Comparison of ENCODE assay signal across 10 cellular contexts in the genomic region with DNA sequence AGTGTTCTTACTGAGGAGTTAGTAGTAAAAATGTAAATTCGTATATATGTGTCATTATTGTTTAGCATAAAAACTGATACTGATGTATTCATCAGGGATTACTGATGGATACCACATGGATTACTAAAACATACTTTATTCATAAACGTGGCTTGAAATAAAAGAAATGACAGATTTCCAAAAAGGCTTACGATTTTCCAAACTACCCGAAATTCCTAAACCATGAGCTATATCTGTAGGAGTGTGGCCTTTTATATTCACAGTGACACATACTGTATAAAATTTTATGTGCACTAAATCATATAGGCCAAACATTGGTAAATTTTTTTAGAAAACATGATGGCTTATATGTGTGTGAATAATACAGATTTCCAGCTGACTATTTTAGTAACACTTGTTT. TPM values are rescaled to one million over a fixed set of nuclear protein-coding genes. Genes with fewer than 3 reads are reported as not detected.
DNase-seq lines count a peak whose midpoint lies in the region; TF ChIP-seq lines count a peak whose summit lies in the region.
"Had no signal": no experiment of that assay in that cellular context is flagged by ENCODE, and none has a peak within 500 bp of the region (broad histone marks: within the 10 kb centered on the region; RNA-seq: fewer than 3 reads in every experiment).

No MANE protein-coding gene starts in this region.

- peak overlapping the region; percentile 92 for H3K9ac ChIP-seq in adipocyte (ENCODE audit: low read length)

- peak overlapping the region; percentile 93 for H3K4me3 Mint-ChIP-seq in HFFc6
- peak overlapping the region; percentile 74 for H3K4me3 Mint-ChIP-seq in mesothelial cell of epicardium

- intact Hi-C loops in prostate gland (cut with DNase I), result no loop called here

- no peak for TF ChIP-seq POLR2A in prostate gland (IDR thresholded peaks at IDR 0.05)

- no peaks in the 10 kb centered on the region for H3K9me3 ChIP-seq in adipocyte (ENCODE audit: control insufficient read depth, low read length)
- no peaks in the 10 kb centered on the region for H3K9me3 ChIP-seq in prostate gland

- peaks cover 77% of the 10 kb centered on the region for H3K36me3 Mint-ChIP-seq in HFFc6 (ENCODE audit: low read depth)
- H3K36me3 Mint-ChIP-seq in mesothelial cell of epicardium, result peaks cover 2% of the 10 kb centered on the region

- no peak overlapping the region for H3K27ac ChIP-seq in prostate gland

- H3K27me3 Mint-ChIP-seq in HFFc6 (ENCODE audit: insufficient read depth) (peaks cover 8% of the 10 kb centered on the region), mesothelial cell of epicardium (ENCODE audit: low read depth) (no peaks in the 10 kb centered on the region)

- H3K9me3 Mint-ChIP-seq in HFFc6 (peaks cover 3% of the 10 kb centered on the region; the same call in 1 of the 2 replicates), mesothelial cell of epicardium (no peaks in the 10 kb centered on the region)
- H3K9me3 Mint-ChIP-seq: activated naive CD4-positive, alpha-beta T cell treated with anti-CD3 and anti-CD28 coated beads, Interleukin-2, amount 50 U/mL, for 72 hours had no signal

- H3K4me1 Mint-ChIP-seq in HFFc6 (ENCODE audit: low read depth) (peaks cover 57% of the 10 kb centered on the region), mesothelial cell of epicardium (peaks cover 69% of the 10 kb centered on the region)

- DNase-seq in AG20443 (ENCODE audit: low spot score), result peak; percentile 9
- DNase-seq in HFFc6, result peak; percentile 14
- peak; percentile 63 for DNase-seq in adipocyte (ENCODE audit: low read depth)
- no peak for DNase-seq in mesothelial cell of epicardium (ENCODE audit: low spot score in 2 of 2, unreplicated experiment in 2 of 2)
- DNase-seq in islet precursor cell, result no peak
- no peak for DNase-seq in prostate gland (ENCODE audit: low spot score)
- no peak for DNase-seq in GM10266 (ENCODE audit: extremely low spot score)
- no peak for DNase-seq in GM10248 (ENCODE audit: extremely low spot score)
- DNase-seq: NCI-H1694 had no signal

- peaks cover 25% of the 10 kb centered on the region for H3K36me3 ChIP-seq in adipocyte (ENCODE audit: control insufficient read depth, insufficient read depth, low read length, severe bottlenecking)
- no peaks in the 10 kb centered on the region for H3K36me3 ChIP-seq in prostate gland

- POLR2A ChIA-PET in GM10248 (lab: Yijun Ruan, JAX), result interaction anchor here (0.5 kb wide), 1 partner anchor 766 kb away, joined by 3 read pairs; no protein-coding TSS in a partner anchor

- H3K27me3 ChIP-seq in adipocyte (replicated peaks; ENCODE audit: control insufficient read depth, insufficient read depth, low read length) (no peaks in the 10 kb centered on the region), prostate gland (replicated peaks; ENCODE audit: insufficient read depth) (no peaks in the 10 kb centered on the region)

- H3K4me1 ChIP-seq in adipocyte (ENCODE audit: control insufficient read depth, insufficient read depth, low read length) (peaks cover 57% of the 10 kb centered on the region), prostate gland (replicated peaks) (no peaks in the 10 kb centered on the region)

- H3K4me3 ChIP-seq in adipocyte (ENCODE audit: low read length), result peak overlapping the region; percentile 97
- no peak overlapping the region for H3K4me3 ChIP-seq in prostate gland

- H3K27ac Mint-ChIP-seq in HFFc6, result peak overlapping the region; percentile 90
- peak overlapping the region; percentile 81 for H3K27ac Mint-ChIP-seq in mesothelial cell of epicardium
- H3K27ac Mint-ChIP-seq: activated naive CD4-positive, alpha-beta T cell treated with anti-CD3 and anti-CD28 coated beads, Interleukin-2, amount 50 U/mL, for 72 hours had no signal

- no peak for TF ChIP-seq CTCF in HFFc6 (IDR thresholded peaks at IDR 0.05)
- no peak for TF ChIP-seq CTCF in mesothelial cell of epicardium (IDR thresholded peaks at IDR 0.05; ENCODE audit: unreplicated experiment)
- no peak for TF ChIP-seq CTCF in prostate gland (IDR thresholded peaks at IDR 0.05)
- TF ChIP-seq CTCF in GM10266 (IDR thresholded peaks at IDR 0.05; ENCODE audit: control insufficient read depth, insufficient read depth, low read depth, missing control alignments), result no peak
- no peak for TF ChIP-seq CTCF in GM10248 (IDR thresholded peaks at IDR 0.05; ENCODE audit: control extremely low read depth, extremely low read depth, low read depth, missing control alignments)

- CTCF ChIA-PET in GM10248 (lab: Yijun Ruan, JAX), result interaction anchor here (0.7 to 2.0 kb wide), 5 partner anchors 10 to 51 kb away, joined by 3 to 8 read pairs (median 4); no protein-coding TSS in a partner anchor

- 67% methylated on average over 4 of the region's 4 CpGs for WGBS in prostate gland

RNA-seq across cellular contexts. Expression of a gene that starts 6.9 kb away (rescaled TPM):
- 10 to 100 TPM; 56.8 to 81.2 (median 63.0) TPM for total RNA-seq in HFFc6 (2021; fragmentation: NEBNext Ultra II Directional; extraction: Animal tissue kit (Norgen Biotek cat#: 25700))
- 68.7 to 73.2 TPM (median 71.2 TPM) in 3 replicates for total RNA-seq in mesothelial cell of epicardium
- total RNA-seq in prostate gland, result 10 to 100 TPM in 1 of 2 donors, 1 to 10 TPM in 1; 9.6 to 29.2 TPM

Comparison
In these comparisons a context has a peak if more than half of its experiments do, and no peak if none do; other contexts are left out.
1. DNase-seq: peak in AG20443 (single experiment), HFFc6 (single experiment) and adipocyte (single experiment); none in mesothelial cell of epicardium (0 of 2), islet precursor cell (single experiment), prostate gland (single experiment), GM10266 (single experiment) and GM10248 (single experiment).